Comparison of ENCODE assay signal across 1 cellular context in the genomic region with DNA sequence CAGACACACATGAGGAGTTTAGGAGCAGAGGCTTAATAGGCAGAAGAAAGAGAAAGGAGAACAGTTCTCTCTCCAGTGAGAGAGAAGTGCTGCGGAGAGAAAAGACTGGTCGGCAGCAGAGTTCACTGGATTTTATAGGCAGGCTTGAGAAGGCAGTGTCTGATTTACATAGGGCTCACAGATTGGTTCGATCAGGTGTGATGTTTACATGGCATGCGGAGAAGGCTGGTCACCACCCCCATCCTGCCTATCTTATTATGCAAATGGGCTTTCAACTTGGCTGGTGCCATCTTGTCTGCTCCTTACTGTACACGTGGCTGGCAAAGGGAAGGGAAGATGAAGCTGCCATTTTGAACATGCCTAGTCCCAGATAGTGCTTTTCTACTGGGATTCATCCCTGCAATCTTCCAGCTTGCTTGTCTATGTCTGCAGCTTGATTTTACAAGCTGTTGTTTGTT.
TF ChIP-seq lines count a peak whose summit lies in the region.

No MANE protein-coding gene starts in this region.

TF ChIP-seq in K562, 482 proteins besides CTCF, POLR2A, EP300 and RAD21 (continued from another document and continues in another):
- TF ChIP-seq, protein P1, sequence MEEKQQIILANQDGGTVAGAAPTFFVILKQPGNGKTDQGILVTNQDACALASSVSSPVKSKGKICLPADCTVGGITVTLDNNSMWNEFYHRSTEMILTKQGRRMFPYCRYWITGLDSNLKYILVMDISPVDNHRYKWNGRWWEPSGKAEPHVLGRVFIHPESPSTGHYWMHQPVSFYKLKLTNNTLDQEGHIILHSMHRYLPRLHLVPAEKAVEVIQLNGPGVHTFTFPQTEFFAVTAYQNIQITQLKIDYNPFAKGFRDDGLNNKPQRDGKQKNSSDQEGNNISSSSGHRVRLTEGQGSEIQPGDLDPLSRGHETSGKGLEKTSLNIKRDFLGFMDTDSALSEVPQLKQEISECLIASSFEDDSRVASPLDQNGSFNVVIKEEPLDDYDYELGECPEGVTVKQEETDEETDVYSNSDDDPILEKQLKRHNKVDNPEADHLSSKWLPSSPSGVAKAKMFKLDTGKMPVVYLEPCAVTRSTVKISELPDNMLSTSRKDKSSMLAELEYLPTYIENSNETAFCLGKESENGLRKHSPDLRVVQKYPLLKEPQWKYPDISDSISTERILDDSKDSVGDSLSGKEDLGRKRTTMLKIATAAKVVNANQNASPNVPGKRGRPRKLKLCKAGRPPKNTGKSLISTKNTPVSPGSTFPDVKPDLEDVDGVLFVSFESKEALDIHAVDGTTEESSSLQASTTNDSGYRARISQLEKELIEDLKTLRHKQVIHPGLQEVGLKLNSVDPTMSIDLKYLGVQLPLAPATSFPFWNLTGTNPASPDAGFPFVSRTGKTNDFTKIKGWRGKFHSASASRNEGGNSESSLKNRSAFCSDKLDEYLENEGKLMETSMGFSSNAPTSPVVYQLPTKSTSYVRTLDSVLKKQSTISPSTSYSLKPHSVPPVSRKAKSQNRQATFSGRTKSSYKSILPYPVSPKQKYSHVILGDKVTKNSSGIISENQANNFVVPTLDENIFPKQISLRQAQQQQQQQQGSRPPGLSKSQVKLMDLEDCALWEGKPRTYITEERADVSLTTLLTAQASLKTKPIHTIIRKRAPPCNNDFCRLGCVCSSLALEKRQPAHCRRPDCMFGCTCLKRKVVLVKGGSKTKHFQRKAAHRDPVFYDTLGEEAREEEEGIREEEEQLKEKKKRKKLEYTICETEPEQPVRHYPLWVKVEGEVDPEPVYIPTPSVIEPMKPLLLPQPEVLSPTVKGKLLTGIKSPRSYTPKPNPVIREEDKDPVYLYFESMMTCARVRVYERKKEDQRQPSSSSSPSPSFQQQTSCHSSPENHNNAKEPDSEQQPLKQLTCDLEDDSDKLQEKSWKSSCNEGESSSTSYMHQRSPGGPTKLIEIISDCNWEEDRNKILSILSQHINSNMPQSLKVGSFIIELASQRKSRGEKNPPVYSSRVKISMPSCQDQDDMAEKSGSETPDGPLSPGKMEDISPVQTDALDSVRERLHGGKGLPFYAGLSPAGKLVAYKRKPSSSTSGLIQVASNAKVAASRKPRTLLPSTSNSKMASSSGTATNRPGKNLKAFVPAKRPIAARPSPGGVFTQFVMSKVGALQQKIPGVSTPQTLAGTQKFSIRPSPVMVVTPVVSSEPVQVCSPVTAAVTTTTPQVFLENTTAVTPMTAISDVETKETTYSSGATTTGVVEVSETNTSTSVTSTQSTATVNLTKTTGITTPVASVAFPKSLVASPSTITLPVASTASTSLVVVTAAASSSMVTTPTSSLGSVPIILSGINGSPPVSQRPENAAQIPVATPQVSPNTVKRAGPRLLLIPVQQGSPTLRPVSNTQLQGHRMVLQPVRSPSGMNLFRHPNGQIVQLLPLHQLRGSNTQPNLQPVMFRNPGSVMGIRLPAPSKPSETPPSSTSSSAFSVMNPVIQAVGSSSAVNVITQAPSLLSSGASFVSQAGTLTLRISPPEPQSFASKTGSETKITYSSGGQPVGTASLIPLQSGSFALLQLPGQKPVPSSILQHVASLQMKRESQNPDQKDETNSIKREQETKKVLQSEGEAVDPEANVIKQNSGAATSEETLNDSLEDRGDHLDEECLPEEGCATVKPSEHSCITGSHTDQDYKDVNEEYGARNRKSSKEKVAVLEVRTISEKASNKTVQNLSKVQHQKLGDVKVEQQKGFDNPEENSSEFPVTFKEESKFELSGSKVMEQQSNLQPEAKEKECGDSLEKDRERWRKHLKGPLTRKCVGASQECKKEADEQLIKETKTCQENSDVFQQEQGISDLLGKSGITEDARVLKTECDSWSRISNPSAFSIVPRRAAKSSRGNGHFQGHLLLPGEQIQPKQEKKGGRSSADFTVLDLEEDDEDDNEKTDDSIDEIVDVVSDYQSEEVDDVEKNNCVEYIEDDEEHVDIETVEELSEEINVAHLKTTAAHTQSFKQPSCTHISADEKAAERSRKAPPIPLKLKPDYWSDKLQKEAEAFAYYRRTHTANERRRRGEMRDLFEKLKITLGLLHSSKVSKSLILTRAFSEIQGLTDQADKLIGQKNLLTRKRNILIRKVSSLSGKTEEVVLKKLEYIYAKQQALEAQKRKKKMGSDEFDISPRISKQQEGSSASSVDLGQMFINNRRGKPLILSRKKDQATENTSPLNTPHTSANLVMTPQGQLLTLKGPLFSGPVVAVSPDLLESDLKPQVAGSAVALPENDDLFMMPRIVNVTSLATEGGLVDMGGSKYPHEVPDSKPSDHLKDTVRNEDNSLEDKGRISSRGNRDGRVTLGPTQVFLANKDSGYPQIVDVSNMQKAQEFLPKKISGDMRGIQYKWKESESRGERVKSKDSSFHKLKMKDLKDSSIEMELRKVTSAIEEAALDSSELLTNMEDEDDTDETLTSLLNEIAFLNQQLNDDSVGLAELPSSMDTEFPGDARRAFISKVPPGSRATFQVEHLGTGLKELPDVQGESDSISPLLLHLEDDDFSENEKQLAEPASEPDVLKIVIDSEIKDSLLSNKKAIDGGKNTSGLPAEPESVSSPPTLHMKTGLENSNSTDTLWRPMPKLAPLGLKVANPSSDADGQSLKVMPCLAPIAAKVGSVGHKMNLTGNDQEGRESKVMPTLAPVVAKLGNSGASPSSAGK (IDR thresholded peaks at IDR 0.05) = peak; percentile 80
- TF ChIP-seq JUN (IDR thresholded peaks at IDR 0.05; ENCODE audit: borderline replicate concordance, low read depth, low read length) = no peak
- TF ChIP-seq JUN (CRISPR knock-in tag; IDR thresholded peaks at IDR 0.05; ENCODE audit: borderline replicate concordance) = no peak
- TF ChIP-seq CXXC5 (CRISPR knock-in tag; IDR thresholded peaks at IDR 0.05) = no peak
- no peak for TF ChIP-seq ZNF3 (CRISPR knock-in tag; IDR thresholded peaks at IDR 0.05)
- TF ChIP-seq TFAM (CRISPR knock-in tag; conservative IDR thresholded peaks at IDR 0.05) = no peak
- TF ChIP-seq NEUROD1 (IDR thresholded peaks at IDR 0.05; ENCODE audit: borderline replicate concordance, low read depth, low read length, partially characterized antibody) = no peak
- TF ChIP-seq FOS (IDR thresholded peaks at IDR 0.05; ENCODE audit: extremely low read depth, insufficient read length) = no peak
- TF ChIP-seq, protein P2, sequence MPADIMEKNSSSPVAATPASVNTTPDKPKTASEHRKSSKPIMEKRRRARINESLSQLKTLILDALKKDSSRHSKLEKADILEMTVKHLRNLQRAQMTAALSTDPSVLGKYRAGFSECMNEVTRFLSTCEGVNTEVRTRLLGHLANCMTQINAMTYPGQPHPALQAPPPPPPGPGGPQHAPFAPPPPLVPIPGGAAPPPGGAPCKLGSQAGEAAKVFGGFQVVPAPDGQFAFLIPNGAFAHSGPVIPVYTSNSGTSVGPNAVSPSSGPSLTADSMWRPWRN (IDR thresholded peaks at IDR 0.05; ENCODE audit: low read depth) = no peak
- TF ChIP-seq, protein P3, sequence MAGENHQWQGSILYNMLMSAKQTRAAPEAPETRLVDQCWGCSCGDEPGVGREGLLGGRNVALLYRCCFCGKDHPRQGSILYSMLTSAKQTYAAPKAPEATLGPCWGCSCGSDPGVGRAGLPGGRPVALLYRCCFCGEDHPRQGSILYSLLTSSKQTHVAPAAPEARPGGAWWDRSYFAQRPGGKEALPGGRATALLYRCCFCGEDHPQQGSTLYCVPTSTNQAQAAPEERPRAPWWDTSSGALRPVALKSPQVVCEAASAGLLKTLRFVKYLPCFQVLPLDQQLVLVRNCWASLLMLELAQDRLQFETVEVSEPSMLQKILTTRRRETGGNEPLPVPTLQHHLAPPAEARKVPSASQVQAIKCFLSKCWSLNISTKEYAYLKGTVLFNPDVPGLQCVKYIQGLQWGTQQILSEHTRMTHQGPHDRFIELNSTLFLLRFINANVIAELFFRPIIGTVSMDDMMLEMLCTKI (IDR thresholded peaks at IDR 0.05; ENCODE audit: partially characterized antibody) = no peak
- TF ChIP-seq MCM7 (IDR thresholded peaks at IDR 0.05) = no peak
- TF ChIP-seq RBM22 (IDR thresholded peaks at IDR 0.05; ENCODE audit: low read depth, low read length, poor library complexity, severe bottlenecking) = no peak
- TF ChIP-seq BRD4 (IDR thresholded peaks at IDR 0.05) = no peak
- no peak for TF ChIP-seq ZNF24 (IDR thresholded peaks at IDR 0.05)
- TF ChIP-seq HDGF (IDR thresholded peaks at IDR 0.05) = no peak
- no peak for TF ChIP-seq ZNF445 (CRISPR knock-in tag; IDR thresholded peaks at IDR 0.05; ENCODE audit: low read depth)
- TF ChIP-seq KHSRP (IDR thresholded peaks at IDR 0.05) = no peak
- no peak for TF ChIP-seq ILK (tag; IDR thresholded peaks at IDR 0.05; ENCODE audit: borderline replicate concordance, low read depth)
- TF ChIP-seq, protein P4, sequence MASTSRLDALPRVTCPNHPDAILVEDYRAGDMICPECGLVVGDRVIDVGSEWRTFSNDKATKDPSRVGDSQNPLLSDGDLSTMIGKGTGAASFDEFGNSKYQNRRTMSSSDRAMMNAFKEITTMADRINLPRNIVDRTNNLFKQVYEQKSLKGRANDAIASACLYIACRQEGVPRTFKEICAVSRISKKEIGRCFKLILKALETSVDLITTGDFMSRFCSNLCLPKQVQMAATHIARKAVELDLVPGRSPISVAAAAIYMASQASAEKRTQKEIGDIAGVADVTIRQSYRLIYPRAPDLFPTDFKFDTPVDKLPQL (IDR thresholded peaks at IDR 0.05; ENCODE audit: extremely low read depth, insufficient read length) = peak; percentile 24
- no peak for TF ChIP-seq CREBBP (IDR thresholded peaks at IDR 0.05; ENCODE audit: low read depth, low read length)
- TF ChIP-seq ZFP30 (CRISPR knock-in tag; IDR thresholded peaks at IDR 0.05; ENCODE audit: borderline replicate concordance) = no peak
- no peak for TF ChIP-seq PCBP2 (IDR thresholded peaks at IDR 0.05; ENCODE audit: low read depth, low read length, poor library complexity, severe bottlenecking)
- no peak for TF ChIP-seq HNRNPLL (IDR thresholded peaks at IDR 0.05; ENCODE audit: low read depth, low read length, poor library complexity, severe bottlenecking)
- TF ChIP-seq ZNF77 (CRISPR knock-in tag; IDR thresholded peaks at IDR 0.05) = no peak
- no peak for TF ChIP-seq MAZ (CRISPR knock-in tag; conservative IDR thresholded peaks at IDR 0.05 in 1 of 2, IDR thresholded peaks at IDR 0.05 in 1 of 2)
- no peak for TF ChIP-seq MYBL2 (IDR thresholded peaks at IDR 0.05; ENCODE audit: low read depth)
- no peak for TF ChIP-seq MYBL2 (CRISPR knock-in tag; IDR thresholded peaks at IDR 0.05; ENCODE audit: borderline replicate concordance)
- no peak for TF ChIP-seq NCOA6 (IDR thresholded peaks at IDR 0.05)
- no peak for TF ChIP-seq POLR3G (IDR thresholded peaks at IDR 0.05; ENCODE audit: extremely low read depth, insufficient read length, insufficient replicate concordance)
- TF ChIP-seq, protein P5, sequence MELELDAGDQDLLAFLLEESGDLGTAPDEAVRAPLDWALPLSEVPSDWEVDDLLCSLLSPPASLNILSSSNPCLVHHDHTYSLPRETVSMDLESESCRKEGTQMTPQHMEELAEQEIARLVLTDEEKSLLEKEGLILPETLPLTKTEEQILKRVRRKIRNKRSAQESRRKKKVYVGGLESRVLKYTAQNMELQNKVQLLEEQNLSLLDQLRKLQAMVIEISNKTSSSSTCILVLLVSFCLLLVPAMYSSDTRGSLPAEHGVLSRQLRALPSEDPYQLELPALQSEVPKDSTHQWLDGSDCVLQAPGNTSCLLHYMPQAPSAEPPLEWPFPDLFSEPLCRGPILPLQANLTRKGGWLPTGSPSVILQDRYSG (tag; conservative IDR thresholded peaks at IDR 0.05; ENCODE audit: low read depth) = peak; percentile 54; the same call in 1 of the 2 replicates
- no peak for TF ChIP-seq ZFX (CRISPR knock-in tag; IDR thresholded peaks at IDR 0.05)
- TF ChIP-seq YBX1 (IDR thresholded peaks at IDR 0.05) = no peak
- no peak for TF ChIP-seq ZBED1 (IDR thresholded peaks at IDR 0.05)
- no peak for TF ChIP-seq ZNF12 (CRISPR knock-in tag; IDR thresholded peaks at IDR 0.05)
- TF ChIP-seq, protein P6, sequence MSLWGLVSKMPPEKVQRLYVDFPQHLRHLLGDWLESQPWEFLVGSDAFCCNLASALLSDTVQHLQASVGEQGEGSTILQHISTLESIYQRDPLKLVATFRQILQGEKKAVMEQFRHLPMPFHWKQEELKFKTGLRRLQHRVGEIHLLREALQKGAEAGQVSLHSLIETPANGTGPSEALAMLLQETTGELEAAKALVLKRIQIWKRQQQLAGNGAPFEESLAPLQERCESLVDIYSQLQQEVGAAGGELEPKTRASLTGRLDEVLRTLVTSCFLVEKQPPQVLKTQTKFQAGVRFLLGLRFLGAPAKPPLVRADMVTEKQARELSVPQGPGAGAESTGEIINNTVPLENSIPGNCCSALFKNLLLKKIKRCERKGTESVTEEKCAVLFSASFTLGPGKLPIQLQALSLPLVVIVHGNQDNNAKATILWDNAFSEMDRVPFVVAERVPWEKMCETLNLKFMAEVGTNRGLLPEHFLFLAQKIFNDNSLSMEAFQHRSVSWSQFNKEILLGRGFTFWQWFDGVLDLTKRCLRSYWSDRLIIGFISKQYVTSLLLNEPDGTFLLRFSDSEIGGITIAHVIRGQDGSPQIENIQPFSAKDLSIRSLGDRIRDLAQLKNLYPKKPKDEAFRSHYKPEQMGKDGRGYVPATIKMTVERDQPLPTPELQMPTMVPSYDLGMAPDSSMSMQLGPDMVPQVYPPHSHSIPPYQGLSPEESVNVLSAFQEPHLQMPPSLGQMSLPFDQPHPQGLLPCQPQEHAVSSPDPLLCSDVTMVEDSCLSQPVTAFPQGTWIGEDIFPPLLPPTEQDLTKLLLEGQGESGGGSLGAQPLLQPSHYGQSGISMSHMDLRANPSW (CRISPR knock-in tag; IDR thresholded peaks at IDR 0.05) = no peak
- TF ChIP-seq, protein P7, sequence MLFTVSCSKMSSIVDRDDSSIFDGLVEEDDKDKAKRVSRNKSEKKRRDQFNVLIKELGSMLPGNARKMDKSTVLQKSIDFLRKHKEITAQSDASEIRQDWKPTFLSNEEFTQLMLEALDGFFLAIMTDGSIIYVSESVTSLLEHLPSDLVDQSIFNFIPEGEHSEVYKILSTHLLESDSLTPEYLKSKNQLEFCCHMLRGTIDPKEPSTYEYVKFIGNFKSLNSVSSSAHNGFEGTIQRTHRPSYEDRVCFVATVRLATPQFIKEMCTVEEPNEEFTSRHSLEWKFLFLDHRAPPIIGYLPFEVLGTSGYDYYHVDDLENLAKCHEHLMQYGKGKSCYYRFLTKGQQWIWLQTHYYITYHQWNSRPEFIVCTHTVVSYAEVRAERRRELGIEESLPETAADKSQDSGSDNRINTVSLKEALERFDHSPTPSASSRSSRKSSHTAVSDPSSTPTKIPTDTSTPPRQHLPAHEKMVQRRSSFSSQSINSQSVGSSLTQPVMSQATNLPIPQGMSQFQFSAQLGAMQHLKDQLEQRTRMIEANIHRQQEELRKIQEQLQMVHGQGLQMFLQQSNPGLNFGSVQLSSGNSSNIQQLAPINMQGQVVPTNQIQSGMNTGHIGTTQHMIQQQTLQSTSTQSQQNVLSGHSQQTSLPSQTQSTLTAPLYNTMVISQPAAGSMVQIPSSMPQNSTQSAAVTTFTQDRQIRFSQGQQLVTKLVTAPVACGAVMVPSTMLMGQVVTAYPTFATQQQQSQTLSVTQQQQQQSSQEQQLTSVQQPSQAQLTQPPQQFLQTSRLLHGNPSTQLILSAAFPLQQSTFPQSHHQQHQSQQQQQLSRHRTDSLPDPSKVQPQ (CRISPR knock-in tag; IDR thresholded peaks at IDR 0.05; ENCODE audit: borderline replicate concordance) = no peak
